ENCODE assay signal across 22 cellular contexts in the genomic region with DNA sequence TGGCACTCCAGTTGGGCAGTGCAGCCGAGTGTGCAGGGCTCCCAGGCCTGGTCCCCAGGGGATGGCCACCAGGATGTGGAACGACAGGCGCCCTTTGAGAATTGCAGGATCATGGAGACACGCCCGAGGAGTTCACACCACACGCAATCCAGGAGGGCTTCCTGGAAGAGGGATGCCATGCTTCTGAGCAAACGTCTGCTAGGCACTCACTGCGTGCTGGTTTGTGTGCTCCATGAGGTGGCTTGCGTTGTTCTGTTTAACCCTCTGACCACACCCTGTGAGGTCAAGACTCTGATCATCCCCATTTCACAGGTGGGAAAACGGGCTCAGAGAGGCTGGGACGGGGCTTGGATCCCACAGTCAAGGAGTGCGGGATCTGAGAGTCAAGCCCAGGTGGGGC. TPM values are rescaled to one million over a fixed set of nuclear protein-coding genes. Genes with fewer than 3 reads are reported as not detected.
A peak's percentile ranks its signal among the peaks of the same experiment; 100 is the strongest.
DNase-seq lines count a peak whose midpoint lies in the region; ATAC-seq, FAIRE-seq and TF ChIP-seq lines count a peak whose summit lies in the region.
"Had no signal": no experiment of that assay in that cellular context is flagged by ENCODE, and none has a peak within 500 bp of the region (broad histone marks: within the 10 kb centered on the region; RNA-seq: fewer than 3 reads in every experiment).

No MANE protein-coding gene starts in this region.

- H2AFZ ChIP-seq in neuronal stem cell (ENCODE audit: low read length): no peak overlapping the region

- no peak for TF ChIP-seq EP300 in A549 (IDR thresholded peaks at IDR 0.05)

- H3K4ac ChIP-seq in neuronal stem cell (ENCODE audit: low read length): no peak overlapping the region

- CTCF ChIA-PET in A549 (lab: Yijun Ruan, JAX): no interaction called here

- no peaks in the 10 kb centered on the region for H3K4me1 ChIP-seq in A549
- peaks cover 4% of the 10 kb centered on the region for H3K4me1 ChIP-seq in NT2/D1 (ENCODE audit: insufficient read depth, insufficient read length)
- no peaks in the 10 kb centered on the region for H3K4me1 ChIP-seq in neuronal stem cell (ENCODE audit: control insufficient read depth in 2 of 2, insufficient read depth in 1 of 2, low read depth in 1 of 2, low read length in 2 of 2)
- H3K4me1 ChIP-seq: Caco-2 had no signal

- H3K4me3 ChIP-seq in A549 (no peak overlapping the region), H7 (ENCODE audit: insufficient read depth, low read depth, low read length) (no peak overlapping the region), NT2/D1 (ENCODE audit: insufficient read length, low read depth) (no peak overlapping the region), neuronal stem cell (ENCODE audit: low read length in 2 of 2) (no peak overlapping the region)
- H3K4me3 ChIP-seq: BLaER1 treated with 17β-estradiol and CSF1 and Interleukin-3, amounts not matched to agents 10 nM and 100 nM had no signal

- FAIRE-seq in A549 (lab: Jason Lieb, UNC): no peak
- FAIRE-seq: A204.1, D721Med, G401.6, GM12891, GM19239 had no signal

- H3K14ac ChIP-seq in neuronal stem cell (ENCODE audit: low read length): peak overlapping the region; percentile 89

- ATAC-seq in A549: no peak
- ATAC-seq in HG03378 (IDR thresholded peaks at IDR 0.05; ENCODE audit: unreplicated experiment): no peak
- ATAC-seq: CD8-positive, alpha-beta T cell had no signal

- H3K36me3 ChIP-seq in H7 (replicated peaks; ENCODE audit: control insufficient read depth, insufficient read depth, low read length): no peaks in the 10 kb centered on the region
- peaks cover 3% of the 10 kb centered on the region for H3K36me3 ChIP-seq in NT2/D1 (ENCODE audit: insufficient read depth, insufficient read length, low read length)
- no peaks in the 10 kb centered on the region for H3K36me3 ChIP-seq in neuronal stem cell (replicated peaks in 1 of 2; ENCODE audit: control insufficient read depth in 2 of 2, insufficient read depth in 2 of 2, low read length in 2 of 2)
- H3K36me3 ChIP-seq: BLaER1 treated with 17β-estradiol and CSF1 and Interleukin-3, amounts not matched to agents 10 nM and 100 nM had no signal

- H3K9me3 ChIP-seq in A549: no peaks in the 10 kb centered on the region
- no peaks in the 10 kb centered on the region for H3K9me3 ChIP-seq in NT2/D1 (ENCODE audit: insufficient read depth, low read length)
- H3K9me3 ChIP-seq in neuronal stem cell (replicated peaks in 1 of 2; ENCODE audit: control insufficient read depth in 2 of 2, insufficient read depth in 1 of 2, low read depth in 1 of 2, low read length in 2 of 2): no peaks in the 10 kb centered on the region
- H3K9me3 ChIP-seq: BLaER1 treated with 17β-estradiol and CSF1 and Interleukin-3, amounts not matched to agents 10 nM and 100 nM; Caco-2 had no signal

- H3K9ac ChIP-seq in NT2/D1 (ENCODE audit: insufficient read length, low read depth): peak overlapping the region; percentile 32
- H3K9ac ChIP-seq in neuronal stem cell (ENCODE audit: low read depth, low read length, poor library complexity): peak overlapping the region; percentile 60
- H3K9ac ChIP-seq: BLaER1 treated with 17β-estradiol and CSF1 and Interleukin-3, amounts not matched to agents 10 nM and 100 nM had no signal

- H3K79me1 ChIP-seq in neuronal stem cell (ENCODE audit: low read depth, low read length): peaks cover 2% of the 10 kb centered on the region

- H3K18ac ChIP-seq in neuronal stem cell (ENCODE audit: low read length): peak overlapping the region; percentile 57

- H3K4me2 ChIP-seq in A549 (no peak overlapping the region), neuronal stem cell (ENCODE audit: insufficient read depth, low read length, poor library complexity, severe bottlenecking) (no peak overlapping the region)
- H3K4me2 ChIP-seq: BLaER1 treated with 17β-estradiol and CSF1 and Interleukin-3, amounts not matched to agents 10 nM and 100 nM had no signal

- 91% methylated on average over 12 of the region's 12 CpGs for WGBS in A549 (ENCODE audit: missing lambda C conversion rate)
- no CpG with 5 or more reads among the region's 12 CpGs for WGBS in neuronal stem cell (ENCODE audit: extremely low coverage in 2 of 2, insufficient read length in 2 of 2, insufficient replicate concordance in 1 of 2), 2 donors

- no peak overlapping the region for H3K27ac ChIP-seq in A549
- no peak overlapping the region for H3K27ac ChIP-seq in neuronal stem cell (replicated peaks; ENCODE audit: low read length)
- H3K27ac ChIP-seq: BLaER1 treated with 17β-estradiol and CSF1 and Interleukin-3, amounts not matched to agents 10 nM and 100 nM; C4-2B had no signal

- POLR2A ChIA-PET in A549 (lab: Yijun Ruan, JAX): no interaction called here

- H2BK120ac ChIP-seq in neuronal stem cell (ENCODE audit: low read depth, low read length): no peak overlapping the region

- no peak overlapping the region for H2BK12ac ChIP-seq in neuronal stem cell (ENCODE audit: low read length)

- H3K27me3 ChIP-seq in H7 (ENCODE audit: control insufficient read depth, insufficient read depth, low read length): no peaks in the 10 kb centered on the region
- no peaks in the 10 kb centered on the region for H3K27me3 ChIP-seq in NT2/D1 (ENCODE audit: insufficient read depth, insufficient read length)
- H3K27me3 ChIP-seq in neuronal stem cell (ENCODE audit: control insufficient read depth in 3 of 3, insufficient read depth in 3 of 3, low read depth in 1 of 3, low read length in 3 of 3): peaks cover 0 to 19% (median 0%) of the 10 kb centered on the region in 3 experiments

- peak overlapping the region; percentile 94 for H2AK5ac ChIP-seq in neuronal stem cell (ENCODE audit: low read depth, low read length)

- TF ChIP-seq CTCF in A549 (IDR thresholded peaks at IDR 0.05): no peak

- peak overlapping the region; percentile 85 for H3K23ac ChIP-seq in neuronal stem cell (ENCODE audit: low read depth, low read length, poor library complexity)

- H4K8ac ChIP-seq in neuronal stem cell (ENCODE audit: low read depth, low read length): no peak overlapping the region

- H2BK15ac ChIP-seq in neuronal stem cell (ENCODE audit: low read length): peak overlapping the region; percentile 75

- no peak overlapping the region for H4K91ac ChIP-seq in neuronal stem cell (ENCODE audit: low read depth, low read length, poor library complexity)

- no peak for TF ChIP-seq POLR2A in A549 (IDR thresholded peaks at IDR 0.05; ENCODE audit: low read length)

- no peak for TF ChIP-seq RAD21 in A549 (conservative IDR thresholded peaks at IDR 0.05 in 1 of 2, IDR thresholded peaks at IDR 0.05 in 1 of 2)

- DNase-seq in A549 (ENCODE audit: low read depth in 1 of 2, low spot score in 1 of 2): no peak
- peak; percentile 58 for DNase-seq in H7
- DNase-seq in NT2/D1 (ENCODE audit: low read depth, low spot score): no peak
- no peak for DNase-seq in neuronal stem cell (ENCODE audit: low spot score)
- no peak for DNase-seq in cerebellum (ENCODE audit: low spot score)
- no peak for DNase-seq in NCI-H69 (lab: John Stamatoyannopoulos, UW)
- DNase-seq: 8988T; AML-193; Caco-2; Calu3; CD4-positive, alpha-beta T cell; CD8-positive, alpha-beta T cell; DMS79 treated with DMSO at 0.1 percent for 48 hours; GF-D8 had no signal

- no peak overlapping the region for H2BK5ac ChIP-seq in neuronal stem cell (ENCODE audit: low read length)

TF ChIP-seq in A549, 52 proteins besides CTCF, POLR2A, EP300 and RAD21:
- peak; percentile 95 for TF ChIP-seq ZFP36 (IDR thresholded peaks at IDR 0.05; ENCODE audit: borderline replicate concordance, partially characterized antibody)
- TF ChIP-seq, protein P1, sequence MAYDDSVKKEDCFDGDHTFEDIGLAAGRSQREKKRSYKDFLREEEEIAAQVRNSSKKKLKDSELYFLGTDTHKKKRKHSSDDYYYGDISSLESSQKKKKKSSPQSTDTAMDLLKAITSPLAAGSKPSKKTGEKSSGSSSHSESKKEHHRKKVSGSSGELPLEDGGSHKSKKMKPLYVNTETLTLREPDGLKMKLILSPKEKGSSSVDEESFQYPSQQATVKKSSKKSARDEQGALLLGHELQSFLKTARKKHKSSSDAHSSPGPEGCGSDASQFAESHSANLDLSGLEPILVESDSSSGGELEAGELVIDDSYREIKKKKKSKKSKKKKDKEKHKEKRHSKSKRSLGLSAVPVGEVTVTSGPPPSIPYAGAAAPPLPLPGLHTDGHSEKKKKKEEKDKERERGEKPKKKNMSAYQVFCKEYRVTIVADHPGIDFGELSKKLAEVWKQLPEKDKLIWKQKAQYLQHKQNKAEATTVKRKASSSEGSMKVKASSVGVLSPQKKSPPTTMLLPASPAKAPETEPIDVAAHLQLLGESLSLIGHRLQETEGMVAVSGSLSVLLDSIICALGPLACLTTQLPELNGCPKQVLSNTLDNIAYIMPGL (CRISPR knock-in tag; IDR thresholded peaks at IDR 0.05; ENCODE audit: borderline replicate concordance): no peak
- TF ChIP-seq, protein P2, sequence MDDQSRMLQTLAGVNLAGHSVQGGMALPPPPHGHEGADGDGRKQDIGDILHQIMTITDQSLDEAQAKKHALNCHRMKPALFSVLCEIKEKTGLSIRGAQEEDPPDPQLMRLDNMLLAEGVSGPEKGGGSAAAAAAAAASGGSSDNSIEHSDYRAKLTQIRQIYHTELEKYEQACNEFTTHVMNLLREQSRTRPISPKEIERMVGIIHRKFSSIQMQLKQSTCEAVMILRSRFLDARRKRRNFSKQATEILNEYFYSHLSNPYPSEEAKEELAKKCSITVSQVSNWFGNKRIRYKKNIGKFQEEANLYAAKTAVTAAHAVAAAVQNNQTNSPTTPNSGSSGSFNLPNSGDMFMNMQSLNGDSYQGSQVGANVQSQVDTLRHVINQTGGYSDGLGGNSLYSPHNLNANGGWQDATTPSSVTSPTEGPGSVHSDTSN (IDR thresholded peaks at IDR 0.05): 0 out of 2 replicates have a peak, but pooled peaks have one; percentile 21
- TF ChIP-seq EHF (CRISPR knock-in tag; IDR thresholded peaks at IDR 0.05): no peak
- TF ChIP-seq ZSCAN20 (CRISPR knock-in tag; IDR thresholded peaks at IDR 0.05): no peak

RNA-seq across cellular contexts. Expression of a gene that starts 32.6 kb away (rescaled TPM):
- polyA plus RNA-seq in A549 (2011; rRNA removed): 0.28 and 0.36 TPM in 2 replicates
- polyA plus RNA-seq in A549 (2012; cell fraction: cytosol; rRNA removed): 2.0 and 2.9 TPM in 2 replicates
- polyA plus RNA-seq in A549 (2012; cell fraction: nucleus; rRNA removed): 3.9 and 6.5 TPM in 2 replicates
- 2.1 to 2.8 TPM (median 2.5 TPM) in 3 replicates for polyA plus RNA-seq in A549 (2017; fragmentation: RNase III; extraction: RNeasy Plus Mini Kit Qiagen cat#74134 plus additional on column Dnase treatment)
- polyA minus RNA-seq in A549 (2011; rRNA and poly(A)+ RNA removed): 0.68 and 0.79 TPM in 2 replicates
- total RNA-seq in H7 (2014; rRNA removed; shearing (Covaris generic)): 1.1 and 1.7 TPM in 2 replicates
- polyA plus RNA-seq in neuronal stem cell (2013, experiment 1 of 2): 3.8 TPM
- 4.0 TPM for polyA plus RNA-seq in neuronal stem cell (2013, experiment 2 of 2)
- total RNA-seq in cerebellum: 2.8 TPM

RNA-seq across cellular contexts. Expression of a gene that starts 37.7 kb away (rescaled TPM):
- 0.47 and 0.78 TPM in 2 replicates for polyA plus RNA-seq in A549 (2011; rRNA removed)
- 1.4 and 2.2 TPM in 2 replicates for polyA plus RNA-seq in A549 (2012; cell fraction: cytosol; rRNA removed)
- 11.5 and 14.7 TPM in 2 replicates for polyA plus RNA-seq in A549 (2012; cell fraction: nucleus; rRNA removed)
- 4.1 to 4.5 TPM (median 4.4 TPM) in 3 replicates for polyA plus RNA-seq in A549 (2017; fragmentation: RNase III; extraction: RNeasy Plus Mini Kit Qiagen cat#74134 plus additional on column Dnase treatment)
- polyA minus RNA-seq in A549 (2011; rRNA and poly(A)+ RNA removed): 0.83 and 0.97 TPM in 2 replicates
- 0.28 and 0.44 TPM in 2 replicates for total RNA-seq in H7 (2014; rRNA removed; shearing (Covaris generic))
- 0.26 TPM for polyA plus RNA-seq in neuronal stem cell (2013, experiment 1 of 2)
- polyA plus RNA-seq in neuronal stem cell (2013, experiment 2 of 2): 0.29 TPM
- total RNA-seq in cerebellum: 0.73 TPM
